ENCODE assay signal across 8 cellular contexts in the genomic region with DNA sequence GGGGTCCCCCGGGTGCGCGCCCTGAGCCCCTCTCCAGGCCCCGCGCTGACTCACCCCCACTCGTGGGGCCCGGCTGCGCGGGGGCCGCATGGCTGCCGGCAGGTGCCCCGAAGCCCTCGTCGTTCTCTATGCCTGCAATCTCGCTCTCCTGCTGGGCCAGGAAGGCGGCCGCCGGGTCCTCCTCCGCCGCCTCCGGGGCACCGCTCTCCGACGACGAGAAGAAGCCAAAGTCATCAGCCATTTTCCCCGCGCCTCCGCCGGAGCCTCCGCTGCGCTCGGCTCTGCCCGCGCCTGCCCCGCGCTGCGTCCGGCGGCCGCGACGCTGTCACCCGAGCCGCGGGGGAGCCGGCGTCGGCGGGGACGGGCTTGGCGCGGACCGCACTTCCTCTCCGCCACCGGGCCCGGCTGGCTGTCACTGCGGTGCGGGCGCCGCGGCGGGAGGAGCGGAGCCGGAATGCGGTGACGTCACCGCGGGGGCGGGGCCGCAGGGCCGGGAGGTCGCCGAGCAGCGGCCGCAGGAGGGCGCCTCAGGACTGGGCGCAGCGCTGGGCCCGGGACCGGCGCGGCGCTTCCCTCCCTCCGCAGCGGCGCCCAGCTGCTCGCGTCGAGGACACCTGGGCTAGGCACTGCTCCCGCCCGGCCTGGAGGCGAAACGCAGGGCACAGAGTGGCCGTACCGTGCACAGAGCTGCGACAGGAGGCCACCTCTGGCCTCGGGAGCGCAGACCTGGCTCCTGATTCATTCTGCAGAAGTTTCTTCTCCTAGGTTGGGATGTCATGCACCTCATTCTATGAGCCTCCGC. TPM values are rescaled to one million over a fixed set of nuclear protein-coding genes. Genes with fewer than 3 reads are reported as not detected.
DNase-seq lines count a peak whose midpoint lies in the region; ATAC-seq and TF ChIP-seq lines count a peak whose summit lies in the region.

Gene CLTB, minus strand, starts transcription at position 417 of the 802 bp plus-strand sequence. Its CDS starts 176 bp downstream, at position 241.

- TF ChIP-seq CTCF in AG09319 (IDR thresholded peaks at IDR 0.05; ENCODE audit: low read depth, low read length) (peak; percentile 28), kidney epithelial cell (IDR thresholded peaks at IDR 0.05; ENCODE audit: insufficient read depth, low read length, poor library complexity, severe bottlenecking) (no peak)

- DNase-seq in AG09319 (ENCODE audit: extremely low read depth, low read depth) (peak; percentile 57), NCI-H226 (peak; percentile 70), cerebellum (ENCODE audit: low spot score) (peak; percentile 96), kidney epithelial cell (ENCODE audit: low read depth) (no peak)
- peak; percentile 85 for DNase-seq in activated CD4-positive, alpha-beta T cell treated with anti-CD3 and anti-CD28 coated beads for 24 hours (ENCODE audit: low read depth in 2 of 2)
- peak; percentile 72 to 88 for DNase-seq in stimulated activated CD4-positive, alpha-beta T cell treated with anti-CD3 and anti-CD28 coated beads, Interleukin-15, amount 100 ng/mL, for 48 hours (ENCODE audit: low read depth in 2 of 2)

- H3K27me3 ChIP-seq in kidney epithelial cell (ENCODE audit: control insufficient read depth, insufficient read depth, low read length), result no peaks in the 10 kb centered on the region

- H3K36me3 ChIP-seq in kidney epithelial cell (ENCODE audit: control insufficient read depth, insufficient read depth, low read length), result no peaks in the 10 kb centered on the region

- peak within 1 kb of the TSS; percentile 70 for H3K4me3 ChIP-seq in kidney epithelial cell (ENCODE audit: low read depth, low read length)

- ATAC-seq in GM18870 (IDR thresholded peaks at IDR 0.05; ENCODE audit: unreplicated experiment) (peak; percentile 53), HG03108 (IDR thresholded peaks at IDR 0.05; ENCODE audit: unreplicated experiment) (peak; percentile 89)

RNA-seq across cellular contexts. Expression of gene CLTB, which starts in this region (rescaled TPM):
- total RNA-seq in cerebellum (34.5 TPM), kidney epithelial cell (163 and 172 TPM in 2 replicates)
